ENCODE assay signal across 1 cellular context in the genomic region with DNA sequence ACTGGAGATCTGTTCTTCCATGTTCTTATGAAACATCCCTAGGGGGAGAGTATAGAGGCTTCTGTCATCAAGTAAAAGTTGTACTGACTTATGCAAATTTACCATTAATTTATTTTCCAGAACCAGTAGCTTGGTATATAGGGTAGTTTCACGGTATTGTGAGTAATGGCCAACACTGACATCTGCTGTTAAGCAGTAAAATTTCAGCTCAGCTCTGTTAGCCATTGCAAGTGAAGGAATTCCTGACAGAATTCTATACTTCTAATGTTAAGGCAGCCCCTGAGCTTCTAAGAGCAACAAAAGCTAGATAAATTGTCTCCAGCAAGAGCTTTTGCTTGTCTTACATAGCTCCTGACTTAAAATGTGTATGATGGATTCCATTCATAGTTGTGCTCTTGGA.
TF ChIP-seq lines count a peak whose summit lies in the region.

No MANE protein-coding gene starts in this region.

TF ChIP-seq in GM23338, 12 proteins besides CTCF, POLR2A, EP300 and RAD21:
- TF ChIP-seq, protein P1, sequence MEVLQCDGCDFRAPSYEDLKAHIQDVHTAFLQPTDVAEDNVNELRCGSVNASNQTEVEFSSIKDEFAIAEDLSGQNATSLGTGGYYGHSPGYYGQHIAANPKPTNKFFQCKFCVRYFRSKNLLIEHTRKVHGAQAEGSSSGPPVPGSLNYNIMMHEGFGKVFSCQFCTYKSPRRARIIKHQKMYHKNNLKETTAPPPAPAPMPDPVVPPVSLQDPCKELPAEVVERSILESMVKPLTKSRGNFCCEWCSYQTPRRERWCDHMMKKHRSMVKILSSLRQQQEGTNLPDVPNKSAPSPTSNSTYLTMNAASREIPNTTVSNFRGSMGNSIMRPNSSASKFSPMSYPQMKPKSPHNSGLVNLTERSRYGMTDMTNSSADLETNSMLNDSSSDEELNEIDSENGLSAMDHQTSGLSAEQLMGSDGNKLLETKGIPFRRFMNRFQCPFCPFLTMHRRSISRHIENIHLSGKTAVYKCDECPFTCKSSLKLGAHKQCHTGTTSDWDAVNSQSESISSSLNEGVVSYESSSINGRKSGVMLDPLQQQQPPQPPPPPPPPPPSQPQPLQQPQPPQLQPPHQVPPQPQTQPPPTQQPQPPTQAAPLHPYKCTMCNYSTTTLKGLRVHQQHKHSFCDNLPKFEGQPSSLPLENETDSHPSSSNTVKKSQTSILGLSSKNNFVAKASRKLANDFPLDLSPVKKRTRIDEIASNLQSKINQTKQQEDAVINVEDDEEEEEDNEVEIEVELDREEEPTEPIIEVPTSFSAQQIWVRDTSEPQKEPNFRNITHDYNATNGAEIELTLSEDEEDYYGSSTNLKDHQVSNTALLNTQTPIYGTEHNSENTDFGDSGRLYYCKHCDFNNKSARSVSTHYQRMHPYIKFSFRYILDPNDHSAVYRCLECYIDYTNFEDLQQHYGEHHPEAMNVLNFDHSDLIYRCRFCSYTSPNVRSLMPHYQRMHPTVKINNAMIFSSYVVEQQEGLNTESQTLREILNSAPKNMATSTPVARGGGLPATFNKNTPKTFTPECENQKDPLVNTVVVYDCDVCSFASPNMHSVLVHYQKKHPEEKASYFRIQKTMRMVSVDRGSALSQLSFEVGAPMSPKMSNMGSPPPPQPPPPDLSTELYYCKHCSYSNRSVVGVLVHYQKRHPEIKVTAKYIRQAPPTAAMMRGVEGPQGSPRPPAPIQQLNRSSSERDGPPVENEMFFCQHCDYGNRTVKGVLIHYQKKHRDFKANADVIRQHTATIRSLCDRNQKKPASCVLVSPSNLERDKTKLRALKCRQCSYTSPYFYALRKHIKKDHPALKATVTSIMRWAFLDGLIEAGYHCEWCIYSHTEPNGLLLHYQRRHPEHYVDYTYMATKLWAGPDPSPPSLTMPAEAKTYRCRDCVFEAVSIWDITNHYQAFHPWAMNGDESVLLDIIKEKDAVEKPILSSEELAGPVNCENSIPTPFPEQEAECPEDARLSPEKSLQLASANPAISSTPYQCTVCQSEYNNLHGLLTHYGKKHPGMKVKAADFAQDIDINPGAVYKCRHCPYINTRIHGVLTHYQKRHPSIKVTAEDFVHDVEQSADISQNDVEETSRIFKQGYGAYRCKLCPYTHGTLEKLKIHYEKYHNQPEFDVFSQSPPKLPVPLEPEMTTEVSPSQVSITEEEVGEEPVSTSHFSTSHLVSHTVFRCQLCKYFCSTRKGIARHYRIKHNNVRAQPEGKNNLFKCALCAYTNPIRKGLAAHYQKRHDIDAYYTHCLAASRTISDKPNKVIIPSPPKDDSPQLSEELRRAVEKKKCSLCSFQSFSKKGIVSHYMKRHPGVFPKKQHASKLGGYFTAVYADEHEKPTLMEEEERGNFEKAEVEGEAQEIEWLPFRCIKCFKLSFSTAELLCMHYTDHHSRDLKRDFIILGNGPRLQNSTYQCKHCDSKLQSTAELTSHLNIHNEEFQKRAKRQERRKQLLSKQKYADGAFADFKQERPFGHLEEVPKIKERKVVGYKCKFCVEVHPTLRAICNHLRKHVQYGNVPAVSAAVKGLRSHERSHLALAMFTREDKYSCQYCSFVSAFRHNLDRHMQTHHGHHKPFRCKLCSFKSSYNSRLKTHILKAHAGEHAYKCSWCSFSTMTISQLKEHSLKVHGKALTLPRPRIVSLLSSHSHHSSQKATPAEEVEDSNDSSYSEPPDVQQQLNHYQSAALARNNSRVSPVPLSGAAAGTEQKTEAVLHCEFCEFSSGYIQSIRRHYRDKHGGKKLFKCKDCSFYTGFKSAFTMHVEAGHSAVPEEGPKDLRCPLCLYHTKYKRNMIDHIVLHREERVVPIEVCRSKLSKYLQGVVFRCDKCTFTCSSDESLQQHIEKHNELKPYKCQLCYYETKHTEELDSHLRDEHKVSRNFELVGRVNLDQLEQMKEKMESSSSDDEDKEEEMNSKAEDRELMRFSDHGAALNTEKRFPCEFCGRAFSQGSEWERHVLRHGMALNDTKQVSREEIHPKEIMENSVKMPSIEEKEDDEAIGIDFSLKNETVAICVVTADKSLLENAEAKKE (CRISPR knock-in tag; IDR thresholded peaks at IDR 0.05): no peak
- no peak for TF ChIP-seq EZH2 (IDR thresholded peaks at IDR 0.05; ENCODE audit: low read depth, unreplicated experiment)
- TF ChIP-seq POLR2AphosphoS5 (IDR thresholded peaks at IDR 0.05; ENCODE audit: low read depth): no peak
- no peak for TF ChIP-seq ZNF331 (CRISPR knock-in tag; IDR thresholded peaks at IDR 0.05; ENCODE audit: low read depth)
- TF ChIP-seq, protein P2, sequence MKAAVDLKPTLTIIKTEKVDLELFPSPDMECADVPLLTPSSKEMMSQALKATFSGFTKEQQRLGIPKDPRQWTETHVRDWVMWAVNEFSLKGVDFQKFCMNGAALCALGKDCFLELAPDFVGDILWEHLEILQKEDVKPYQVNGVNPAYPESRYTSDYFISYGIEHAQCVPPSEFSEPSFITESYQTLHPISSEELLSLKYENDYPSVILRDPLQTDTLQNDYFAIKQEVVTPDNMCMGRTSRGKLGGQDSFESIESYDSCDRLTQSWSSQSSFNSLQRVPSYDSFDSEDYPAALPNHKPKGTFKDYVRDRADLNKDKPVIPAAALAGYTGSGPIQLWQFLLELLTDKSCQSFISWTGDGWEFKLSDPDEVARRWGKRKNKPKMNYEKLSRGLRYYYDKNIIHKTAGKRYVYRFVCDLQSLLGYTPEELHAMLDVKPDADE (IDR thresholded peaks at IDR 0.05): no peak
- TF ChIP-seq NANOG (IDR thresholded peaks at IDR 0.05; ENCODE audit: borderline replicate concordance): no peak
- no peak for TF ChIP-seq JUNB (IDR thresholded peaks at IDR 0.05; ENCODE audit: unreplicated experiment)
- TF ChIP-seq, protein P3, sequence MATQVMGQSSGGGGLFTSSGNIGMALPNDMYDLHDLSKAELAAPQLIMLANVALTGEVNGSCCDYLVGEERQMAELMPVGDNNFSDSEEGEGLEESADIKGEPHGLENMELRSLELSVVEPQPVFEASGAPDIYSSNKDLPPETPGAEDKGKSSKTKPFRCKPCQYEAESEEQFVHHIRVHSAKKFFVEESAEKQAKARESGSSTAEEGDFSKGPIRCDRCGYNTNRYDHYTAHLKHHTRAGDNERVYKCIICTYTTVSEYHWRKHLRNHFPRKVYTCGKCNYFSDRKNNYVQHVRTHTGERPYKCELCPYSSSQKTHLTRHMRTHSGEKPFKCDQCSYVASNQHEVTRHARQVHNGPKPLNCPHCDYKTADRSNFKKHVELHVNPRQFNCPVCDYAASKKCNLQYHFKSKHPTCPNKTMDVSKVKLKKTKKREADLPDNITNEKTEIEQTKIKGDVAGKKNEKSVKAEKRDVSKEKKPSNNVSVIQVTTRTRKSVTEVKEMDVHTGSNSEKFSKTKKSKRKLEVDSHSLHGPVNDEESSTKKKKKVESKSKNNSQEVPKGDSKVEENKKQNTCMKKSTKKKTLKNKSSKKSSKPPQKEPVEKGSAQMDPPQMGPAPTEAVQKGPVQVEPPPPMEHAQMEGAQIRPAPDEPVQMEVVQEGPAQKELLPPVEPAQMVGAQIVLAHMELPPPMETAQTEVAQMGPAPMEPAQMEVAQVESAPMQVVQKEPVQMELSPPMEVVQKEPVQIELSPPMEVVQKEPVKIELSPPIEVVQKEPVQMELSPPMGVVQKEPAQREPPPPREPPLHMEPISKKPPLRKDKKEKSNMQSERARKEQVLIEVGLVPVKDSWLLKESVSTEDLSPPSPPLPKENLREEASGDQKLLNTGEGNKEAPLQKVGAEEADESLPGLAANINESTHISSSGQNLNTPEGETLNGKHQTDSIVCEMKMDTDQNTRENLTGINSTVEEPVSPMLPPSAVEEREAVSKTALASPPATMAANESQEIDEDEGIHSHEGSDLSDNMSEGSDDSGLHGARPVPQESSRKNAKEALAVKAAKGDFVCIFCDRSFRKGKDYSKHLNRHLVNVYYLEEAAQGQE (IDR thresholded peaks at IDR 0.05; ENCODE audit: unreplicated experiment): no peak
- TF ChIP-seq CREB1 (CRISPR knock-in tag; IDR thresholded peaks at IDR 0.05; ENCODE audit: low read depth): no peak
- TF ChIP-seq STAT1 (IDR thresholded peaks at IDR 0.05; ENCODE audit: unreplicated experiment): no peak
- no peak for TF ChIP-seq ZNF114 (CRISPR knock-in tag; IDR thresholded peaks at IDR 0.05)
- TF ChIP-seq EZH2phosphoT487 (IDR thresholded peaks at IDR 0.05; ENCODE audit: unreplicated experiment): no peak
